8 cellular contexts compared by ENCODE assay signal in the genomic region with DNA sequence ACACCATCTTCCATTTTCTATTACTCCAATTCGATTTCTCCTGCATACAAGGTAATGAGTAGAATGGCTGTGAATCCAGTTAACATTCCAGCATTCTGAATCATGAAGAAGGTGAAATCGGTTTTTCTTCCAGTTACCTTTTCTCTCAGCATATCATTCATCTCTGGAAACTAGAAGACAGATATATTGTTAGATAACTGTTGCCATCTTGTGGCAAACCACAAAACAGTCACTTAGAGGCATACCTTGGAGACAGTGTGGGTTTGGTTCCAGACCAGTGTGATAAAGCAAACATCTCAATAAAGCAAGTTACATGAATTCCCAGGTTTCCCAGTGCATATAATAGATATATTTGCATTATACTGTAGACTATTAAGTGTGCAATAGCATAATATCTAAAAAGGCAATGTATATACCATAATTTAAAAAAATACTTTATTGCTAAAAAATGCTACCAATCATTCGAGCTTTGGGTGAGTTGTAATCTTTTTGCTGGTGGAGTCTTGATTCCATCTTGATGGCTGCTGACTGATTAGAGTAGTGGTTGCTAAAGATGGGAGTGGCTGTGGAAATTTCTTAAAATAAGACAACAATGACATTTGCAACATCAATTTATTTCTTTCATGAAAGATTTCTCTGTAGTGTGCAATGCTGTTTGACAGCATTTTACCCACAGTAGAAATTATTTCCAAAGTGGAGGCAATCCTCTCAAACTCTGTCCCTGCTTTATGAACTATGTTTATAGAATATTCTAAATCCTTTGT.
A peak's percentile ranks its signal among the peaks of the same experiment; 100 is the strongest.
DNase-seq lines count a peak whose midpoint lies in the region; ATAC-seq lines count a peak whose summit lies in the region.

No MANE protein-coding gene starts in this region.

- ATAC-seq in GM21381 (IDR thresholded peaks at IDR 0.05; ENCODE audit: unreplicated experiment), result peak; percentile 91
- ATAC-seq in HG03521 (IDR thresholded peaks at IDR 0.05; ENCODE audit: unreplicated experiment), result peak; percentile 80

- no peak overlapping the region for H3K27ac Mint-ChIP-seq in activated naive CD4-positive, alpha-beta T cell treated with anti-CD3 and anti-CD28 coated beads for 36 hours

- no peaks in the 10 kb centered on the region for H3K9me3 Mint-ChIP-seq in activated naive CD4-positive, alpha-beta T cell treated with anti-CD3 and anti-CD28 coated beads for 36 hours

- CTCF ChIA-PET in activated naive CD4-positive, alpha-beta T cell treated with anti-CD3 and anti-CD28 coated beads for 36 hours (lab: Charles Lee), result no interaction called here

- H3K27me3 Mint-ChIP-seq in activated naive CD4-positive, alpha-beta T cell treated with anti-CD3 and anti-CD28 coated beads for 36 hours (ENCODE audit: low read depth), result no peaks in the 10 kb centered on the region

- DNase-seq in activated naive CD4-positive, alpha-beta T cell treated with anti-CD3 and anti-CD28 coated beads for 36 hours, result peak; percentile 22
- no peak for DNase-seq in activated naive CD4-positive, alpha-beta T cell treated with Interleukin-2 at 50 U/mL for 16 hours
- DNase-seq in NCI-H774 (lab: John Stamatoyannopoulos, UW) (peak; percentile 8), cerebellum (ENCODE audit: low spot score) (peak; percentile 79), middle frontal gyrus (ENCODE audit: extremely low spot score, low spot score) (peak; percentile 16)
- no peak for DNase-seq in effector CD8-positive, alpha-beta T cell (lab: John Stamatoyannopoulos, UW)

- no peak overlapping the region for H3K4me3 Mint-ChIP-seq in activated naive CD4-positive, alpha-beta T cell treated with anti-CD3 and anti-CD28 coated beads for 36 hours

- H3K4me1 Mint-ChIP-seq in activated naive CD4-positive, alpha-beta T cell treated with anti-CD3 and anti-CD28 coated beads for 36 hours (ENCODE audit: low read depth), result peaks cover 3% of the 10 kb centered on the region

- H3K36me3 Mint-ChIP-seq in activated naive CD4-positive, alpha-beta T cell treated with anti-CD3 and anti-CD28 coated beads for 36 hours (ENCODE audit: low read depth), result peaks cover 8% of the 10 kb centered on the region

- intact Hi-C loops in activated naive CD4-positive, alpha-beta T cell treated with anti-CD3 and anti-CD28 coated beads for 36 hours (cut with micrococcal nuclease), result loop anchor here (1.0 to 5.0 kb wide), 5 partner anchors 82 to 1094 kb away; a partner anchor contains a TSS

Comparison
In these comparisons a context has a peak if more than half of its experiments do, and no peak if none do; other contexts are left out.
1. DNase-seq: peak in activated naive CD4-positive, alpha-beta T cell treated with anti-CD3 and anti-CD28 coated beads for 36 hours (single experiment), NCI-H774 (single experiment), cerebellum (single experiment) and middle frontal gyrus (single experiment); none in activated naive CD4-positive, alpha-beta T cell treated with Interleukin-2 at 50 U/mL for 16 hours (single experiment) and effector CD8-positive, alpha-beta T cell (single experiment).